1 cellular context compared by ENCODE assay signal in genomic region chr7:2814186-2814530, GRCh38.
TF ChIP-seq lines count a peak whose summit lies in the region.

No MANE protein-coding gene starts in this region.

TF ChIP-seq in SK-N-SH treated with all-trans-retinoic acid at 6 μM for 48 hours, 23 proteins besides CTCF, POLR2A, EP300 and RAD21 (continued from another document):
- TF ChIP-seq TSHZ2 (CRISPR knock-in tag; IDR thresholded peaks at IDR 0.05), result no peak
- no peak for TF ChIP-seq OSR1 (CRISPR knock-in tag; IDR thresholded peaks at IDR 0.05)
- TF ChIP-seq CSDC2 (CRISPR knock-in tag; IDR thresholded peaks at IDR 0.05), result no peak
- no peak for TF ChIP-seq ARNTL (CRISPR knock-in tag; IDR thresholded peaks at IDR 0.05; ENCODE audit: borderline replicate concordance, low read depth)
- TF ChIP-seq CREB5 (CRISPR knock-in tag; IDR thresholded peaks at IDR 0.05; ENCODE audit: low read depth), result no peak
- no peak for TF ChIP-seq SNAI2 (CRISPR knock-in tag; IDR thresholded peaks at IDR 0.05)
- no peak for TF ChIP-seq ZNF8 (CRISPR knock-in tag; IDR thresholded peaks at IDR 0.05)
- no peak for TF ChIP-seq RARB (CRISPR knock-in tag; IDR thresholded peaks at IDR 0.05)
- TF ChIP-seq ISL1 (CRISPR knock-in tag; IDR thresholded peaks at IDR 0.05), result no peak
- no peak for TF ChIP-seq ZC3H10 (CRISPR knock-in tag; IDR thresholded peaks at IDR 0.05)
TF ChIP-seq in SK-N-SH treated with all-trans-retinoic acid at 6 μM for 48 hours: peak in this region for 0.
